Comparison of ENCODE assay signal across 1 cellular context in genomic region chr11:10564692-10565318, GRCh38.
TF ChIP-seq lines count a peak whose summit lies in the region.

No MANE protein-coding gene starts in this region.

TF ChIP-seq in Ishikawa, 13 proteins besides CTCF, POLR2A, EP300 and RAD21 (continued from another document):
- TF ChIP-seq, protein P1, sequence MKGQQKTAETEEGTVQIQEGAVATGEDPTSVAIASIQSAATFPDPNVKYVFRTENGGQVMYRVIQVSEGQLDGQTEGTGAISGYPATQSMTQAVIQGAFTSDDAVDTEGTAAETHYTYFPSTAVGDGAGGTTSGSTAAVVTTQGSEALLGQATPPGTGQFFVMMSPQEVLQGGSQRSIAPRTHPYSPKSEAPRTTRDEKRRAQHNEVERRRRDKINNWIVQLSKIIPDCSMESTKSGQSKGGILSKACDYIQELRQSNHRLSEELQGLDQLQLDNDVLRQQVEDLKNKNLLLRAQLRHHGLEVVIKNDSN (IDR thresholded peaks at IDR 0.05): no peak
- TF ChIP-seq ZBTB7A (IDR thresholded peaks at IDR 0.05; ENCODE audit: low read depth) (no peak), NFIC (IDR thresholded peaks at IDR 0.05) (no peak), TCF12 (IDR thresholded peaks at IDR 0.05; ENCODE audit: low read depth) (no peak), FOXM1 (IDR thresholded peaks at IDR 0.05; ENCODE audit: borderline replicate concordance, low read depth) (no peak), EGR1 (IDR thresholded peaks at IDR 0.05) (no peak), CEBPB (IDR thresholded peaks at IDR 0.05) (no peak)
- TF ChIP-seq, protein P2, sequence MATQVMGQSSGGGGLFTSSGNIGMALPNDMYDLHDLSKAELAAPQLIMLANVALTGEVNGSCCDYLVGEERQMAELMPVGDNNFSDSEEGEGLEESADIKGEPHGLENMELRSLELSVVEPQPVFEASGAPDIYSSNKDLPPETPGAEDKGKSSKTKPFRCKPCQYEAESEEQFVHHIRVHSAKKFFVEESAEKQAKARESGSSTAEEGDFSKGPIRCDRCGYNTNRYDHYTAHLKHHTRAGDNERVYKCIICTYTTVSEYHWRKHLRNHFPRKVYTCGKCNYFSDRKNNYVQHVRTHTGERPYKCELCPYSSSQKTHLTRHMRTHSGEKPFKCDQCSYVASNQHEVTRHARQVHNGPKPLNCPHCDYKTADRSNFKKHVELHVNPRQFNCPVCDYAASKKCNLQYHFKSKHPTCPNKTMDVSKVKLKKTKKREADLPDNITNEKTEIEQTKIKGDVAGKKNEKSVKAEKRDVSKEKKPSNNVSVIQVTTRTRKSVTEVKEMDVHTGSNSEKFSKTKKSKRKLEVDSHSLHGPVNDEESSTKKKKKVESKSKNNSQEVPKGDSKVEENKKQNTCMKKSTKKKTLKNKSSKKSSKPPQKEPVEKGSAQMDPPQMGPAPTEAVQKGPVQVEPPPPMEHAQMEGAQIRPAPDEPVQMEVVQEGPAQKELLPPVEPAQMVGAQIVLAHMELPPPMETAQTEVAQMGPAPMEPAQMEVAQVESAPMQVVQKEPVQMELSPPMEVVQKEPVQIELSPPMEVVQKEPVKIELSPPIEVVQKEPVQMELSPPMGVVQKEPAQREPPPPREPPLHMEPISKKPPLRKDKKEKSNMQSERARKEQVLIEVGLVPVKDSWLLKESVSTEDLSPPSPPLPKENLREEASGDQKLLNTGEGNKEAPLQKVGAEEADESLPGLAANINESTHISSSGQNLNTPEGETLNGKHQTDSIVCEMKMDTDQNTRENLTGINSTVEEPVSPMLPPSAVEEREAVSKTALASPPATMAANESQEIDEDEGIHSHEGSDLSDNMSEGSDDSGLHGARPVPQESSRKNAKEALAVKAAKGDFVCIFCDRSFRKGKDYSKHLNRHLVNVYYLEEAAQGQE (IDR thresholded peaks at IDR 0.05; ENCODE audit: low read depth): no peak
- TF ChIP-seq, protein P3, sequence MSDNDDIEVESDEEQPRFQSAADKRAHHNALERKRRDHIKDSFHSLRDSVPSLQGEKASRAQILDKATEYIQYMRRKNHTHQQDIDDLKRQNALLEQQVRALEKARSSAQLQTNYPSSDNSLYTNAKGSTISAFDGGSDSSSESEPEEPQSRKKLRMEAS (IDR thresholded peaks at IDR 0.05): no peak
